In the genomic region with DNA sequence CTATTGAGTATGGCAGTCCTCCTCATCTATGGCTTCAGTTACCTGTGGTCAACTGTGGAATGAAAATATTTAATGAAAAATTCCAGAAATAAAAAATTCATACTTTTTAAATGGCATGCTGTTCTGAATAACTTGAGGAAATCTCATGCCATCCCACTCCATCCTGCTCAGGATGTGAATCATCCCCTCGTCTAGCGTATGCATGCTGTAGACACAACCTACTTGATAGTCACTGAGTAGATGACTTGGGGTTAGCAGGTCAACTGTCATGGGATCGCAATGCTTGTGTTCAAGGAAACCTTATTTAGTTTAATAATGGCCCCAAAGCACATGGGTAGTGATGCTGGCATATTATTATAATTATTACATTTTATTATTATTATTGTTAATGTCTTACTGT, we compare ENCODE assay signal across 17 cellular contexts. TPM values are rescaled to one million over a fixed set of nuclear protein-coding genes. Genes with fewer than 3 reads are reported as not detected.
DNase-seq lines count a peak whose midpoint lies in the region; ATAC-seq and TF ChIP-seq lines count a peak whose summit lies in the region.
"Had no signal": no experiment of that assay in that cellular context is flagged by ENCODE, and none has a peak within 500 bp of the region (broad histone marks: within the 10 kb centered on the region; RNA-seq: fewer than 3 reads in every experiment).

No MANE protein-coding gene starts in this region.

- H3K4me2 ChIP-seq in osteoblast (ENCODE audit: insufficient read depth, low read length) = peak overlapping the region; percentile 75

- H3K36me3 ChIP-seq in endodermal cell (ENCODE audit: control insufficient read depth, insufficient read depth, low read length) = no peaks in the 10 kb centered on the region
- H3K36me3 ChIP-seq in osteoblast (ENCODE audit: insufficient read depth, low read length) = no peaks in the 10 kb centered on the region

- H3K4me1 Mint-ChIP-seq in endodermal cell = peaks cover 6% of the 10 kb centered on the region

- no peaks in the 10 kb centered on the region for H4K20me1 ChIP-seq in osteoblast (ENCODE audit: insufficient read depth, low read length)

- H3K4me3 Mint-ChIP-seq in endodermal cell = no peak overlapping the region
- H3K4me3 Mint-ChIP-seq: activated T-helper 1 cell treated with anti-CD3 and anti-CD28 coated beads, Interleukin-12 subunit alpha, Interleukin-12 subunit beta, Interleukin-2, Interleukin-4 antibody, amounts not matched to agents 30 ng/mL and 10 ng/mL and 1 ng/mL, durations not matched to agents 14 hours and 24 hours and 36 hours; CD14-positive monocyte had no signal

- H2AFZ ChIP-seq in osteoblast (ENCODE audit: low read length) = no peak overlapping the region

- H3K27ac ChIP-seq in endodermal cell (ENCODE audit: low read depth, low read length) = no peak overlapping the region
- peak overlapping the region; percentile 99 for H3K27ac ChIP-seq in osteoblast (ENCODE audit: low read depth, low read length)

- H3K9me3 ChIP-seq in endodermal cell (ENCODE audit: control insufficient read depth, low read length) (no peaks in the 10 kb centered on the region), osteoblast (ENCODE audit: low read depth, low read length) (no peaks in the 10 kb centered on the region)

- 89 to 100% methylated on average over 1 to 3 of the region's 3 CpGs for whole genome bisulfite sequencing in endodermal cell (ENCODE audit: insufficient coverage in 1 of 2, insufficient read length in 1 of 2), 2 experiments

- H3K4me1 ChIP-seq in endodermal cell (ENCODE audit: control insufficient read depth, insufficient read depth, low read length) = no peaks in the 10 kb centered on the region
- H3K4me1 ChIP-seq in osteoblast (ENCODE audit: insufficient read depth, low read length) = peaks cover 42% of the 10 kb centered on the region

- H3K4me3 ChIP-seq in endodermal cell (ENCODE audit: low read length) = no peak overlapping the region
- H3K4me3 ChIP-seq in osteoblast (ENCODE audit: insufficient read depth, low read length) = no peak overlapping the region

- peaks cover 6% of the 10 kb centered on the region for H3K9me3 Mint-ChIP-seq in endodermal cell

- no peak for ATAC-seq in GM18520 (IDR thresholded peaks at IDR 0.05; ENCODE audit: unreplicated experiment)
- ATAC-seq in HG02759 (IDR thresholded peaks at IDR 0.05; ENCODE audit: unreplicated experiment) = no peak
- ATAC-seq: HCT116 had no signal

- no peak overlapping the region for H3K27ac Mint-ChIP-seq in endodermal cell
- H3K27ac Mint-ChIP-seq: activated T-helper 1 cell treated with anti-CD3 and anti-CD28 coated beads, Interleukin-12 subunit alpha, Interleukin-12 subunit beta, Interleukin-2, Interleukin-4 antibody, amounts not matched to agents 30 ng/mL and 10 ng/mL and 1 ng/mL, durations not matched to agents 14 hours and 24 hours and 36 hours; progenitor cell of endocrine pancreas had no signal

- no peak for TF ChIP-seq CTCF in endodermal cell (conservative IDR thresholded peaks at IDR 0.05)
- TF ChIP-seq CTCF in osteoblast (IDR thresholded peaks at IDR 0.05; ENCODE audit: extremely low read depth, low read depth, low read length) = no peak

- DNase-seq in EH (ENCODE audit: low read depth) = peak; percentile 78
- DNase-seq in NCI-H226 = peak; percentile 87
- peak; percentile 1 for DNase-seq in endodermal cell
- peak; percentile 77 for DNase-seq in osteoblast (ENCODE audit: insufficient read length, low spot score, missing footprints)
- DNase-seq in NCI-H1105 (lab: John Stamatoyannopoulos, UW) = no peak
- DNase-seq in NCI-H1694 treated with DMSO at 0.1 percent for 48 hours (lab: John Stamatoyannopoulos, UW) = no peak
- DNase-seq: activated CD4-positive, alpha-beta T cell treated with anti-CD3 and anti-CD28 coated beads for 48 hours; midbrain; NCI-H1436; NCI-H510A treated with DMSO at 0.1 percent for 48 hours; T-helper 2 cell had no signal

- no peak overlapping the region for H3K9ac ChIP-seq in endodermal cell (ENCODE audit: extremely low read depth, low read length, poor library complexity, severe bottlenecking)

- peaks cover 75% of the 10 kb centered on the region for H3K27me3 Mint-ChIP-seq in endodermal cell (ENCODE audit: insufficient read depth)

- no peaks in the 10 kb centered on the region for H3K36me3 Mint-ChIP-seq in endodermal cell (ENCODE audit: low read depth)
- H3K36me3 Mint-ChIP-seq: CD14-positive monocyte had no signal

- peaks cover 76% of the 10 kb centered on the region for H3K27me3 ChIP-seq in endodermal cell (ENCODE audit: control insufficient read depth, insufficient read depth, low read length, poor library complexity, severe bottlenecking)
- no peaks in the 10 kb centered on the region for H3K27me3 ChIP-seq in osteoblast (ENCODE audit: insufficient read depth, low read length)

- H3K79me2 ChIP-seq in osteoblast (ENCODE audit: insufficient read depth, low read length) = peaks cover 2% of the 10 kb centered on the region

RNA-seq across cellular contexts. Expression of gene VAC14, which starts 4.8 kb away (rescaled TPM):
- 10 to 100 TPM; 47.5 to 48.7 TPM for total RNA-seq in endodermal cell
- 46.2 TPM for polyA plus RNA-seq in endodermal cell (2013, experiment 1 of 2)
- polyA plus RNA-seq in endodermal cell (2013, experiment 2 of 2) = 42.4 TPM
- 72.7 and 83.7 TPM in 2 replicates for total RNA-seq in osteoblast

Comparison
In these comparisons a context has a peak if more than half of its experiments do, and no peak if none do; other contexts are left out.
1. DNase-seq: peak in EH (single experiment), NCI-H226 (single experiment), endodermal cell (single experiment) and osteoblast (single experiment); none in NCI-H1105 (single experiment) and NCI-H1694 treated with DMSO at 0.1 percent for 48 hours (single experiment).